17 cellular contexts compared by ENCODE assay signal in genomic region chr5:142122116-142122515, GRCh38.
"Had no signal": no experiment of that assay in that cellular context is flagged by ENCODE, and none has a peak within 500 bp of the region (broad histone marks: within the 10 kb centered on the region; RNA-seq: fewer than 3 reads in every experiment).

No MANE protein-coding gene starts in this region.

- H3K4me3 Mint-ChIP-seq: activated naive CD8-positive, alpha-beta T cell treated with anti-CD3 and anti-CD28 coated beads for 36 hours; dendritic cell treated with granulocyte-macrophage colony-stimulating factor and Interleukin-4, amounts not matched to agents 40 ng/mL and 50 ng/mL, for 4 days; WTC11 had no signal

- H3K36me3 ChIP-seq: breast epithelium, ovary had no signal

- H3K9me3 Mint-ChIP-seq: dendritic cell treated with granulocyte-macrophage colony-stimulating factor and Interleukin-4, amounts not matched to agents 40 ng/mL and 50 ng/mL, for 4 days had no signal

- H3K9me3 ChIP-seq: ascending aorta, breast epithelium, ovary, stomach had no signal

- DNase-seq: activated CD4-positive, alpha-beta T cell treated with anti-CD3 and anti-CD28 coated beads for 48 hours; activated effector memory CD4-positive, alpha-beta T cell treated with anti-CD3 and anti-CD28 coated beads, Interleukin-2, amount 50 U/mL, for 16 hours; activated naive CD8-positive, alpha-beta T cell treated with anti-CD3 and anti-CD28 coated beads for 36 hours; cerebellar nuclear complex; effector memory CD4-positive, alpha-beta T cell; islet precursor cell; midbrain; ovary; stomach; T-helper 2 cell had no signal

- H3K4me3 ChIP-seq: ascending aorta, breast epithelium, lung, ovary, stomach had no signal

- H3K27ac Mint-ChIP-seq: dendritic cell treated with granulocyte-macrophage colony-stimulating factor and Interleukin-4, amounts not matched to agents 40 ng/mL and 50 ng/mL, for 4 days; WTC11 had no signal

- H3K27me3 ChIP-seq: ascending aorta, breast epithelium, ovary, stomach had no signal

- H3K27ac ChIP-seq: ascending aorta, breast epithelium, epithelial cell of prostate, ovary, stomach had no signal

- ATAC-seq: sciatic nerve, WTC11 had no signal

- H3K4me1 ChIP-seq: breast epithelium had no signal

- H3K27me3 Mint-ChIP-seq: activated naive CD8-positive, alpha-beta T cell treated with anti-CD3 and anti-CD28 coated beads for 36 hours; dendritic cell treated with granulocyte-macrophage colony-stimulating factor and Interleukin-4, amounts not matched to agents 40 ng/mL and 50 ng/mL, for 4 days had no signal
